In the genomic region with DNA sequence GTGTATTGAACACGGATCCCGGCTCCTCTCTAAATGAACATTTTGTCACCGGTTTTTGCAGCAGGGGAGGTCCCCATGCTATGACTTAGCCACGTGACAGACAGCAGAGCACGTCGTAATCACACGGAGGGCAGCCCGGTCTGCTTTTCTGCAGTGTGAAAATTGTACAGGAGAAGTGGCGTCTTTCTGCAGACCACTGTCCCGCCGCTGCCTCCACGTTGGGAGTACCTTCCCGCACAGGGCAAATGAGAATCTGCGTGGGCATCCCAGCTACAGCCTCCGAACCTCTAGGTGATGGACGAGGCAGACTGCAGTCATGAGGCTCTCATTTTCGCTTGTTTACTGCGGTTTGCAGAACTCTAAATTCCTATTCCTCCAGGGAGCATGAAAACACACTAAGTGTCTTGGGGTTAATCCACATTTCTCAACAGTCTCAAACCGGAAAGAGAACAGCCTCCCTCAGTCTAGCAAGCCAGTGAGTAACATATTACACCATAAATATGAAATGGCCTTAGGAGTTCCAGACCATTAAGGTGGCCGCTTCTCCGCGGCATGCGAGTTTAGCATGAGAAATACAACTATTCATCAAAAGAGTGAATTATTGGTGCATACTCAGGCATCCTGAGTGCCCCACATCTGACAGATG, we compare ENCODE assay signal across 16 cellular contexts.
DNase-seq lines count a peak whose midpoint lies in the region; ATAC-seq and TF ChIP-seq lines count a peak whose summit lies in the region.
"Had no signal": no experiment of that assay in that cellular context is flagged by ENCODE, and none has a peak within 500 bp of the region (broad histone marks: within the 10 kb centered on the region; RNA-seq: fewer than 3 reads in every experiment).

No MANE protein-coding gene starts in this region.

- no peak overlapping the region for H3K4me3 ChIP-seq in left lung
- H3K4me3 ChIP-seq: A549, GM23248, HAP-1 had no signal

- DNase-seq in left cardiac atrium: peak; percentile 1
- no peak for DNase-seq in left ventricle myocardium superior
- DNase-seq in left lung: peak; percentile 22 to 50
- no peak for DNase-seq in sciatic nerve (ENCODE audit: low spot score)
- DNase-seq in glutamatergic neuron: no peak
- DNase-seq in activated naive CD8-positive, alpha-beta T cell treated with anti-CD3 and anti-CD28 coated beads, Interleukin-2, amount 50 U/mL, for 24 hours: no peak
- DNase-seq in glomerular visceral epithelial cell (ENCODE audit: extremely low spot score): no peak
- DNase-seq: AML-193; C1 segment of cervical spinal cord; CD4-positive, CD25-positive, alpha-beta regulatory T cell; COR-L47; GM23248 had no signal

- no peaks in the 10 kb centered on the region for H3K4me1 ChIP-seq in left lung
- H3K4me1 ChIP-seq: A549, HAP-1 had no signal

- peaks cover 0 to 32% of the 10 kb centered on the region in 2 donors for H3K27me3 ChIP-seq in left lung

- intact Hi-C loops in left cardiac atrium (cut with DNase I) (no loop called here), left ventricle myocardium superior (cut with micrococcal nuclease) (no loop called here), left lung (cut with DNase I) (no loop called here), sciatic nerve (cut with DNase I) (no loop called here)

- ATAC-seq in left cardiac atrium: no peak
- no peak for ATAC-seq in left ventricle myocardium superior
- no peak for ATAC-seq in left lung
- ATAC-seq in sciatic nerve: peak; percentile 31
- ATAC-seq in activated naive CD8-positive, alpha-beta T cell treated with anti-CD3 and anti-CD28 coated beads, Interleukin-2, amount 50 U/mL, for 24 hours: no peak
- ATAC-seq: A549 had no signal

- H3K36me3 ChIP-seq in left lung: no peaks in the 10 kb centered on the region
- H3K36me3 ChIP-seq: HAP-1 had no signal

- peaks cover 16% of the 10 kb centered on the region for H3K9me3 Mint-ChIP-seq in glutamatergic neuron (ENCODE audit: unreplicated experiment)
- no peaks in the 10 kb centered on the region for H3K9me3 Mint-ChIP-seq in activated naive CD8-positive, alpha-beta T cell treated with anti-CD3 and anti-CD28 coated beads, Interleukin-2, amount 50 U/mL, for 24 hours

- H3K9me3 ChIP-seq in left lung: no peaks in the 10 kb centered on the region
- H3K9me3 ChIP-seq: A549, HAP-1 had no signal

- TF ChIP-seq CTCF in left lung (IDR thresholded peaks at IDR 0.05) (no peak), glutamatergic neuron (IDR thresholded peaks at IDR 0.05; ENCODE audit: partially characterized antibody, unreplicated experiment) (no peak)

- H3K4me3 Mint-ChIP-seq in glutamatergic neuron (ENCODE audit: unreplicated experiment): no peak overlapping the region
- H3K4me3 Mint-ChIP-seq in activated naive CD8-positive, alpha-beta T cell treated with anti-CD3 and anti-CD28 coated beads, Interleukin-2, amount 50 U/mL, for 24 hours: no peak overlapping the region
- H3K4me3 Mint-ChIP-seq: CD4-positive, CD25-positive, alpha-beta regulatory T cell; CD8-positive, alpha-beta memory T cell had no signal

- no peaks in the 10 kb centered on the region for H3K27me3 Mint-ChIP-seq in glutamatergic neuron (ENCODE audit: unreplicated experiment)
- H3K27me3 Mint-ChIP-seq in activated naive CD8-positive, alpha-beta T cell treated with anti-CD3 and anti-CD28 coated beads, Interleukin-2, amount 50 U/mL, for 24 hours: no peaks in the 10 kb centered on the region
- H3K27me3 Mint-ChIP-seq: CD4-positive, CD25-positive, alpha-beta regulatory T cell had no signal

- peaks cover 3% of the 10 kb centered on the region for H3K4me1 Mint-ChIP-seq in glutamatergic neuron (ENCODE audit: low read depth, unreplicated experiment)
- H3K4me1 Mint-ChIP-seq in activated naive CD8-positive, alpha-beta T cell treated with anti-CD3 and anti-CD28 coated beads, Interleukin-2, amount 50 U/mL, for 24 hours: no peaks in the 10 kb centered on the region
- H3K4me1 Mint-ChIP-seq: CD4-positive, CD25-positive, alpha-beta regulatory T cell; CD8-positive, alpha-beta memory T cell had no signal

- H3K27ac Mint-ChIP-seq in glutamatergic neuron (ENCODE audit: unreplicated experiment): no peak overlapping the region
- H3K27ac Mint-ChIP-seq in activated naive CD8-positive, alpha-beta T cell treated with anti-CD3 and anti-CD28 coated beads, Interleukin-2, amount 50 U/mL, for 24 hours: no peak overlapping the region
- H3K27ac Mint-ChIP-seq: CD4-positive, CD25-positive, alpha-beta regulatory T cell; CD8-positive, alpha-beta memory T cell had no signal

- H3K36me3 Mint-ChIP-seq in glutamatergic neuron (ENCODE audit: unreplicated experiment): no peaks in the 10 kb centered on the region
- no peaks in the 10 kb centered on the region for H3K36me3 Mint-ChIP-seq in activated naive CD8-positive, alpha-beta T cell treated with anti-CD3 and anti-CD28 coated beads, Interleukin-2, amount 50 U/mL, for 24 hours (ENCODE audit: low read depth)
- H3K36me3 Mint-ChIP-seq: CD4-positive, CD25-positive, alpha-beta regulatory T cell; CD8-positive, alpha-beta memory T cell had no signal

- no peak overlapping the region for H3K27ac ChIP-seq in left lung
- H3K27ac ChIP-seq: 22Rv1, A549, GM23248 had no signal

Comparison
In these comparisons a context has a peak if more than half of its experiments do, and no peak if none do; other contexts are left out.
1. DNase-seq: peak in left cardiac atrium (single experiment) and left lung (2 of 2); none in left ventricle myocardium superior (single experiment), sciatic nerve (single experiment), glutamatergic neuron (single experiment), activated naive CD8-positive, alpha-beta T cell treated with anti-CD3 and anti-CD28 coated beads, Interleukin-2, amount 50 U/mL, for 24 hours (single experiment) and glomerular visceral epithelial cell (single experiment).